In the genomic region with DNA sequence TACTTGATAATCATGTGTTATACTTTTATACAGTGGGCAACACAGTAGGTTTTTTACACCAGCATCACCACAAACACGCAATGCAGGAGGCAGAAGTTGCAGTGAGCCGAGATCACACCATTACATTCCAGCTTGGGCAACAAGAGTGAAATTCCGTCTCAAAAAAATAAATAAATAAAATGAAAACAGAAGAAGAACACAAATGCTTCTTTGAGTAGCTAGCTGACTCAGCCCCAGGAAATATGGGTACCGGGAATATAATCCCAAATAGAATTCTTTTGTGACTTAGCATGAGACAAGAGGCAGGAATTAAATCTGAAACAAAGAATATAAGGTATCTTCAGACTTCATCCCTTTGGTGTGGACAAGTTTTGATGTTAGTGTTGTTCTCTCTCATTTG, we compare ENCODE assay signal across 21 cellular contexts.
"Had no signal": no experiment of that assay in that cellular context is flagged by ENCODE, and none has a peak within 500 bp of the region (broad histone marks: within the 10 kb centered on the region; RNA-seq: fewer than 3 reads in every experiment).

No MANE protein-coding gene starts in this region.

- DNase-seq: activated CD4-positive, alpha-beta T cell treated with anti-CD3 and anti-CD28 coated beads for 1 hour; activated CD8-positive, alpha-beta memory T cell treated with anti-CD3 and anti-CD28 coated beads for 24 hours; activated CD8-positive, alpha-beta memory T cell treated with anti-CD3 and anti-CD28 coated beads, Interleukin-2, amount 50 U/mL, for 48 hours; activated effector memory CD4-positive, alpha-beta T cell treated with Interleukin-2 at 50 U/mL for 16 hours; activated naive CD4-positive, alpha-beta T cell treated with anti-CD3 and anti-CD28 coated beads, Interleukin-2, amount 10 ng/mL, durations not matched to agents 7 days and 5 days; activated T-cell treated with anti-CD3 and anti-CD28 coated beads, Interleukin-2, amount 50 U/mL, for 48 hours; dermis blood vessel endothelial cell; effector memory CD4-positive, alpha-beta T cell; hypothalamus; islet precursor cell; left colon; lower lobe of right lung; posterior cingulate gyrus; stimulated activated CD4-positive, alpha-beta T cell treated with anti-CD3 and anti-CD28 coated beads, Interleukin-12 subunit alpha, Interleukin-12 subunit beta, amount 100 ng/mL, for 4 hours; stimulated activated CD4-positive, alpha-beta T cell treated with anti-CD3 and anti-CD28 coated beads, Interleukin-1b, Interleukin-23, amount 100 ng/mL, for 48 hours; stimulated activated naive CD4-positive, alpha-beta T cell treated with Interleukin-2 at 50 U/mL for 16 hours; T-helper 2 cell; thyroid gland; WERI-Rb-1 had no signal

- H3K4me1 ChIP-seq: ascending aorta, esophagus muscularis mucosa, lower lobe of right lung, thyroid gland had no signal

- H3K36me3 ChIP-seq: ascending aorta, esophagus muscularis mucosa, lower lobe of right lung, thyroid gland, WERI-Rb-1 had no signal

- ATAC-seq: left colon, lower lobe of right lung had no signal

- H3K9me3 ChIP-seq: ascending aorta, esophagus muscularis mucosa, lower lobe of right lung, thyroid gland had no signal

- H3K27ac ChIP-seq: ascending aorta, esophagus muscularis mucosa, lower lobe of right lung, thyroid gland, WERI-Rb-1 had no signal

- H3K27me3 ChIP-seq: ascending aorta, esophagus muscularis mucosa, thyroid gland had no signal

- H3K4me3 ChIP-seq: ascending aorta, esophagus muscularis mucosa, lower lobe of right lung, thyroid gland had no signal
